9 cellular contexts compared by ENCODE assay signal in the genomic region with DNA sequence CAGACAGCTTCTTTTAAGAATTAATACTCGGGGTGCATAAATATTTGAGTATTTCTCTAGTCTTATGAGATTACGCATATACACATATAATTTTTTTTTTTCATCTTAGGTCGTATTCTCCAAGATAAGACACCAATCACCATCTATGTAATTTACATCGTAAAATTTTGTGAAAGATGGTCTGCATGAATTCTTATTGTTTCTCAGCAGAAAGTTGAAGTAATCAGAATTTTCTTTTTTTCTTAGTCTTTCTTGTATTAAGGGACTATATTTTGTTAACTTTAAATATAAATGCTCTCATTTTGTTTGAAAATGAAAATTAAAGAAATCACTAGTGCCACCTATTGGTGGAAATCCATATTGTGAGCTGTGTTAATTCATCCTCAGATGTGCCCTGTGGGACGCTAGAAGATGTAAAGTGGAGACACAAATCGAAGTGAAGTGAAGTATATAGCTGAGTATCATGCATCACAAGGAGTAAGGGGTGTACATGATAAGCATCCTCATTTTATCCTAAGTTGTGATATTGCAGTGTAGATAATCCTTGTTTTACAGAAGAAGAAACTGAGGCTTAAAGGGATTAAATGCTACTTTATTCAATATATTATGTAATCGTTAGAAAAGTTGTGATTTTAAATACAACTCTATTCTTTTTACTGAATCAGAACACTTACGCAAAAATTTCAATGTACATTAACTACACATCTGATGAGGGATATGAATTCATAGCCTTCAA.
DNase-seq lines count a peak whose midpoint lies in the region; ATAC-seq, FAIRE-seq and TF ChIP-seq lines count a peak whose summit lies in the region.
"Had no signal": no experiment of that assay in that cellular context is flagged by ENCODE, and none has a peak within 500 bp of the region (broad histone marks: within the 10 kb centered on the region; RNA-seq: fewer than 3 reads in every experiment).

No MANE protein-coding gene starts in this region.

- H3K9me1 ChIP-seq in K562 (ENCODE audit: control insufficient read depth, insufficient read depth, low read length) = no peaks in the 10 kb centered on the region

- H3K27me3 ChIP-seq in K562 (ENCODE audit: control insufficient read depth in 2 of 2, insufficient read depth in 2 of 2, low read length in 2 of 2) = no peaks in the 10 kb centered on the region

- POLR2A ChIA-PET in K562 (lab: Yijun Ruan, JAX) = no interaction called here

- DNase-seq in NCI-H2171 treated with DMSO at 0.1 percent for 48 hours (lab: John Stamatoyannopoulos, UW) (peak; percentile 3), NCI-H2171 (lab: John Stamatoyannopoulos, UW) (no peak), M059J (ENCODE audit: low read depth) (peak; percentile 36), K562 (ENCODE audit: extremely low read depth in 1 of 4, low spot score in 3 of 4) (peak; percentile 6 to 31 (median 8)), mesothelial cell of epicardium (ENCODE audit: low spot score in 2 of 2, unreplicated experiment in 2 of 2) (no peak), occipital lobe (lab: John Stamatoyannopoulos, UW) (no peak)

- H3K27ac ChIP-seq in K562 (ENCODE audit: extremely low read depth, low read depth, low read length) = no peak overlapping the region

- H4K20me1 ChIP-seq in K562 (replicated peaks; ENCODE audit: control insufficient read depth, insufficient read depth, low read length) = no peaks in the 10 kb centered on the region

- no peak overlapping the region for H3K4me3 ChIP-seq in K562

- no peaks in the 10 kb centered on the region for H3K36me3 ChIP-seq in K562 (ENCODE audit: control insufficient read depth, insufficient read depth, low read length)

- no peak for TF ChIP-seq POLR2A in K562 (conservative IDR thresholded peaks at IDR 0.05)

- H3K4me3 Mint-ChIP-seq in mesothelial cell of epicardium = no peak overlapping the region
- H3K4me3 Mint-ChIP-seq: naive thymus-derived CD8-positive, alpha-beta T cell had no signal

- intact Hi-C loops in K562 (cut with micrococcal nuclease) = no loop called here

- WGBS in K562 (ENCODE audit: insufficient coverage, low coverage, missing lambda C conversion rate) = 2% methylated on average over 8 of the region's 8 CpGs

- H2AFZ ChIP-seq in K562 (ENCODE audit: low read depth, low read length) = no peak overlapping the region

- BruUV-seq in K562 (replicated peaks; lab: Mats Ljungman, UMichigan) = no TSS peak

- no peaks in the 10 kb centered on the region for H3K27me3 Mint-ChIP-seq in mesothelial cell of epicardium (ENCODE audit: low read depth)
- H3K27me3 Mint-ChIP-seq: naive thymus-derived CD8-positive, alpha-beta T cell had no signal

- CTCF ChIA-PET in K562 (lab: Yijun Ruan, JAX; ENCODE audit: low intra/inter-chr PET ratio) = no interaction called here

- H3K36me3 Mint-ChIP-seq in mesothelial cell of epicardium = no peaks in the 10 kb centered on the region

- H3K9ac ChIP-seq in K562 (ENCODE audit: insufficient read depth in 1 of 2, low read depth in 2 of 2, low read length in 2 of 2) = no peak overlapping the region

- peak in 1 of 2 experiments; percentile 21; a peak in 2 of 4 replicates for TF ChIP-seq RAD21 in K562 (CRISPR knock-in tag; conservative IDR thresholded peaks at IDR 0.05 in 1 of 2, IDR thresholded peaks at IDR 0.05 in 1 of 2)

- no peaks in the 10 kb centered on the region for H3K79me2 ChIP-seq in K562 (ENCODE audit: control insufficient read depth, insufficient read depth, low read length)

- no peak for FAIRE-seq in K562 (lab: Jason Lieb, UNC)

- no peaks in the 10 kb centered on the region; the same call in 1 of the 2 replicates for H3K9me3 ChIP-seq in K562 (replicated peaks; ENCODE audit: control insufficient read depth, insufficient read depth, low read depth, low read length)

- H3K27ac Mint-ChIP-seq in mesothelial cell of epicardium = no peak overlapping the region
- H3K27ac Mint-ChIP-seq: naive thymus-derived CD8-positive, alpha-beta T cell had no signal

- no peak for TF ChIP-seq EP300 in K562 (IDR thresholded peaks at IDR 0.05; ENCODE audit: low read length)

- peak in 2 of 3 experiments; percentile 42 to 45; a peak in 3 of 6 replicates for TF ChIP-seq CTCF in K562 (IDR thresholded peaks at IDR 0.05 in 2 of 3, conservative IDR thresholded peaks at IDR 0.05 in 1 of 3; ENCODE audit: insufficient read depth in 2 of 3, low read depth in 1 of 3, low read length in 3 of 3)
- TF ChIP-seq CTCF in mesothelial cell of epicardium (IDR thresholded peaks at IDR 0.05; ENCODE audit: unreplicated experiment) = peak; percentile 86

- H3K9me3 Mint-ChIP-seq in mesothelial cell of epicardium = no peaks in the 10 kb centered on the region

- in situ Hi-C loops in K562 (cut with MboI) = no loop called here

- no peak overlapping the region for H3K4me2 ChIP-seq in K562 (ENCODE audit: insufficient read depth, low read length)

- ATAC-seq in K562 (peak; percentile 55; the same call in 1 of the 3 replicates), HG02642 (IDR thresholded peaks at IDR 0.05; ENCODE audit: poor library complexity, unreplicated experiment) (no peak), GM21360 (IDR thresholded peaks at IDR 0.05; ENCODE audit: unreplicated experiment) (no peak)

- H3K4me1 ChIP-seq in K562 (replicated peaks in 1 of 2; ENCODE audit: control insufficient read depth in 2 of 2, insufficient read depth in 2 of 2, low read length in 2 of 2) = no peaks in the 10 kb centered on the region

- no peaks in the 10 kb centered on the region for H3K4me1 Mint-ChIP-seq in mesothelial cell of epicardium

TF ChIP-seq in K562, 482 proteins besides CTCF, POLR2A, EP300 and RAD21:
- TF ChIP-seq GTF2A2 (tag; IDR thresholded peaks at IDR 0.05) (no peak), SUPT5H (IDR thresholded peaks at IDR 0.05) (no peak), TBL1XR1 (IDR thresholded peaks at IDR 0.05; ENCODE audit: low read length in 2 of 2) (no peak), GTF3C2 (IDR thresholded peaks at IDR 0.05; ENCODE audit: borderline replicate concordance, extremely low read depth, insufficient read length) (no peak), MYC (IDR thresholded peaks at IDR 0.05; ENCODE audit: low read depth, low read length) (no peak), MYC (CRISPR knock-in tag; IDR thresholded peaks at IDR 0.05; ENCODE audit: borderline replicate concordance, low read depth) (no peak)

Comparison
In these comparisons a context has a peak if more than half of its experiments do, and no peak if none do; other contexts are left out.
1. DNase-seq: peak in NCI-H2171 treated with DMSO at 0.1 percent for 48 hours (single experiment), M059J (single experiment) and K562 (4 of 4); none in NCI-H2171 (single experiment), mesothelial cell of epicardium (0 of 2) and occipital lobe (single experiment).